ENCODE assay signal across 19 cellular contexts in the genomic region with DNA sequence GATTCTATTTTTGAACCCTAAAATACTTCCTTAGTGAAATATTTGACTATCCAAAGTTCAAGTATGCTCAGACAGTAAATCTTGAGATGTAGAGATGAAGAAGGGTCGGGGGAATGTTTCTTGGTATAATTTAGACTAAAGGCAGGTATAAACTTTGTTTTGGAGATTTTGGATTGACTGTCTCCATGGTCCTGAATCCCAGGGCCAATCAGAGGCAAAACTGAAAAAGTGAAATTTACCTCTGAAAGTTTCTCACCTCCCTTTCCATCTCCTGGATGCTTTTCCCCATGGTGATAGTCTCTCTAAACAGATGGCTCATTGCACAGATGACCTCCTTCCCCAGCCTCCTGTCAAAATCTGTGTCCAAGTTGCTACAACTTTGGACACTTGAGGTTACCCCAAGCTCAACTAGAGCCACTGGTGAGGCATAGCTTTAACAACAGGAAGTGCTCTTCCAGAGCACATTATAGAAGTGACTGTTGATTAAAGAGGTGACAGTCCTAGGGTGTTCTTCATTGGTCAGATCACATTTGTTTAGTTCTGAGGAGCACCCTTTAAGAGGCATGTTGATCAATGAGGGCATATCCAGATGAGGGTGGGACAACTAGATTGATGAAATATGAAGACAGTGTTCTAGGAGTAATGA.
A peak's percentile ranks its signal among the peaks of the same experiment; 100 is the strongest.
DNase-seq lines count a peak whose midpoint lies in the region; ATAC-seq and TF ChIP-seq lines count a peak whose summit lies in the region.
"Had no signal": no experiment of that assay in that cellular context is flagged by ENCODE, and none has a peak within 500 bp of the region (broad histone marks: within the 10 kb centered on the region; RNA-seq: fewer than 3 reads in every experiment).

No MANE protein-coding gene starts in this region.

- no peaks in the 10 kb centered on the region for H3K27me3 Mint-ChIP-seq in stimulated activated naive CD8-positive, alpha-beta T cell treated with anti-CD3 and anti-CD28 coated beads, Interleukin-15, Interleukin-2, amounts not matched to agents 100 ng/mL and 50 ng/mL, for 24 hours
- H3K27me3 Mint-ChIP-seq in T-helper 2 cell treated with Interferon-gamma antibody and Interleukin-4, amounts not matched to agents 5 μg/mL and 100 μg/mL, for 36 hours (ENCODE audit: low read depth): no peaks in the 10 kb centered on the region
- H3K27me3 Mint-ChIP-seq in activated naive CD8-positive, alpha-beta T cell treated with anti-CD3 and anti-CD28 coated beads for 36 hours: no peaks in the 10 kb centered on the region

- H3K4me3 Mint-ChIP-seq in stimulated activated naive CD8-positive, alpha-beta T cell treated with anti-CD3 and anti-CD28 coated beads, Interleukin-15, Interleukin-2, amounts not matched to agents 100 ng/mL and 50 ng/mL, for 24 hours: no peak overlapping the region
- H3K4me3 Mint-ChIP-seq in T-helper 2 cell treated with Interferon-gamma antibody and Interleukin-4, amounts not matched to agents 5 μg/mL and 100 μg/mL, for 36 hours: no peak overlapping the region
- no peak overlapping the region for H3K4me3 Mint-ChIP-seq in activated naive CD8-positive, alpha-beta T cell treated with anti-CD3 and anti-CD28 coated beads for 36 hours
- H3K4me3 Mint-ChIP-seq: CD8-positive, alpha-beta T cell had no signal

- TF ChIP-seq POLR2A in uterus (IDR thresholded peaks at IDR 0.05) (no peak), thyroid gland (IDR thresholded peaks at IDR 0.05) (no peak)

- intact Hi-C loops in uterus (cut with DNase I; ENCODE audit: low total_unique reads) (no loop called here), thyroid gland (cut with DNase I) (no loop called here)

- H3K27me3 ChIP-seq in uterus (no peaks in the 10 kb centered on the region), thyroid gland (no peaks in the 10 kb centered on the region)
- H3K27me3 ChIP-seq: BLaER1, Peyer's patch had no signal

- H3K36me3 Mint-ChIP-seq in stimulated activated naive CD8-positive, alpha-beta T cell treated with anti-CD3 and anti-CD28 coated beads, Interleukin-15, Interleukin-2, amounts not matched to agents 100 ng/mL and 50 ng/mL, for 24 hours (ENCODE audit: low read depth): peaks cover 53% of the 10 kb centered on the region
- H3K36me3 Mint-ChIP-seq in T-helper 2 cell treated with Interferon-gamma antibody and Interleukin-4, amounts not matched to agents 5 μg/mL and 100 μg/mL, for 36 hours (ENCODE audit: low read depth): peaks cover 35% of the 10 kb centered on the region
- peaks cover 43% of the 10 kb centered on the region for H3K36me3 Mint-ChIP-seq in activated naive CD8-positive, alpha-beta T cell treated with anti-CD3 and anti-CD28 coated beads for 36 hours
- H3K36me3 Mint-ChIP-seq: CD8-positive, alpha-beta T cell had no signal

- H3K4me3 ChIP-seq in uterus (no peak overlapping the region), thyroid gland (replicated peaks in 1 of 3) (no peak overlapping the region)
- H3K4me3 ChIP-seq: BLaER1, Peyer's patch had no signal

- peaks cover 86% of the 10 kb centered on the region for H3K4me1 Mint-ChIP-seq in stimulated activated naive CD8-positive, alpha-beta T cell treated with anti-CD3 and anti-CD28 coated beads, Interleukin-15, Interleukin-2, amounts not matched to agents 100 ng/mL and 50 ng/mL, for 24 hours (ENCODE audit: low read depth)
- peaks cover 55% of the 10 kb centered on the region for H3K4me1 Mint-ChIP-seq in T-helper 2 cell treated with Interferon-gamma antibody and Interleukin-4, amounts not matched to agents 5 μg/mL and 100 μg/mL, for 36 hours (ENCODE audit: low read depth)
- peaks cover 63% of the 10 kb centered on the region for H3K4me1 Mint-ChIP-seq in activated naive CD8-positive, alpha-beta T cell treated with anti-CD3 and anti-CD28 coated beads for 36 hours

- H3K9me3 ChIP-seq in uterus (no peaks in the 10 kb centered on the region), thyroid gland (no peaks in the 10 kb centered on the region)
- H3K9me3 ChIP-seq: BLaER1, Peyer's patch had no signal

- no peak for ATAC-seq in stimulated activated naive CD8-positive, alpha-beta T cell treated with anti-CD3 and anti-CD28 coated beads, Interleukin-15, Interleukin-2, amounts not matched to agents 100 U/mL and 50 U/mL, for 24 hours
- ATAC-seq: CD8-positive, alpha-beta T cell; HCT116 had no signal

- no peak for DNase-seq in stimulated activated naive CD8-positive, alpha-beta T cell treated with anti-CD3 and anti-CD28 coated beads, Interleukin-15, Interleukin-2, amounts not matched to agents 100 U/mL and 50 U/mL, for 24 hours
- no peak for DNase-seq in T-helper 2 cell treated with Interferon-gamma antibody and Interleukin-4, amounts not matched to agents 5 μg/mL and 100 μg/mL, for 36 hours (ENCODE audit: low spot score)
- DNase-seq in activated naive CD8-positive, alpha-beta T cell treated with anti-CD3 and anti-CD28 coated beads for 36 hours: no peak
- no peak for DNase-seq in NCI-H1417 treated with DMSO at 0.1 percent for 48 hours (lab: John Stamatoyannopoulos, UW)
- no peak for DNase-seq in uterus
- no peak for DNase-seq in thyroid gland
- DNase-seq: ACHN; CD8-positive, alpha-beta T cell; IMR-90; MV-4-11; NCI-H1105 treated with DMSO at 0.1 percent for 48 hours; NCI-H1694; NCI-H2081; NCI-H2171; NCI-H526; Peyer's patch had no signal

- H3K36me3 ChIP-seq in uterus: no peaks in the 10 kb centered on the region
- H3K36me3 ChIP-seq in thyroid gland: no peaks in the 10 kb centered on the region
- H3K36me3 ChIP-seq: BLaER1, Peyer's patch had no signal

- 86 to 93% methylated on average over 1 of the region's 1 CpG for WGBS in thyroid gland, 2 donors

- no peaks in the 10 kb centered on the region for H3K4me1 ChIP-seq in uterus
- no peaks in the 10 kb centered on the region for H3K4me1 ChIP-seq in thyroid gland

- H3K27ac Mint-ChIP-seq in stimulated activated naive CD8-positive, alpha-beta T cell treated with anti-CD3 and anti-CD28 coated beads, Interleukin-15, Interleukin-2, amounts not matched to agents 100 ng/mL and 50 ng/mL, for 24 hours: peak overlapping the region; percentile 77
- peak overlapping the region; percentile 56 for H3K27ac Mint-ChIP-seq in T-helper 2 cell treated with Interferon-gamma antibody and Interleukin-4, amounts not matched to agents 5 μg/mL and 100 μg/mL, for 36 hours
- H3K27ac Mint-ChIP-seq in activated naive CD8-positive, alpha-beta T cell treated with anti-CD3 and anti-CD28 coated beads for 36 hours: peak overlapping the region; percentile 11
- H3K27ac Mint-ChIP-seq: CD8-positive, alpha-beta T cell had no signal

- no peak for TF ChIP-seq CTCF in uterus (IDR thresholded peaks at IDR 0.05)
- TF ChIP-seq CTCF in thyroid gland (IDR thresholded peaks at IDR 0.05): no peak

- H3K9me3 Mint-ChIP-seq in stimulated activated naive CD8-positive, alpha-beta T cell treated with anti-CD3 and anti-CD28 coated beads, Interleukin-15, Interleukin-2, amounts not matched to agents 100 ng/mL and 50 ng/mL, for 24 hours: peaks cover 8% of the 10 kb centered on the region
- peaks cover 8% of the 10 kb centered on the region for H3K9me3 Mint-ChIP-seq in T-helper 2 cell treated with Interferon-gamma antibody and Interleukin-4, amounts not matched to agents 5 μg/mL and 100 μg/mL, for 36 hours
- peaks cover 14% of the 10 kb centered on the region for H3K9me3 Mint-ChIP-seq in activated naive CD8-positive, alpha-beta T cell treated with anti-CD3 and anti-CD28 coated beads for 36 hours
- H3K9me3 Mint-ChIP-seq: CD8-positive, alpha-beta T cell had no signal

- H3K27ac ChIP-seq in uterus (no peak overlapping the region), thyroid gland (no peak overlapping the region)
- H3K27ac ChIP-seq: BLaER1, Peyer's patch had no signal

Comparison
In these comparisons a context has a peak if more than half of its experiments do, and no peak if none do; other contexts are left out.
1. H3K27ac Mint-ChIP-seq: peak in every context shown above with its lines; median percentile 77 in stimulated activated naive CD8-positive, alpha-beta T cell treated with anti-CD3 and anti-CD28 coated beads, Interleukin-15, Interleukin-2, amounts not matched to agents 100 ng/mL and 50 ng/mL, for 24 hours; 56 in T-helper 2 cell treated with Interferon-gamma antibody and Interleukin-4, amounts not matched to agents 5 μg/mL and 100 μg/mL, for 36 hours; 11 in activated naive CD8-positive, alpha-beta T cell treated with anti-CD3 and anti-CD28 coated beads for 36 hours.